ENCODE assay signal across 8 cellular contexts in genomic region chr20:47620808-47621805, GRCh38.
DNase-seq lines count a peak whose midpoint lies in the region; ATAC-seq and TF ChIP-seq lines count a peak whose summit lies in the region.

No MANE protein-coding gene starts in this region.

- in situ Hi-C loops in Panc1 (cut with HindIII; ENCODE audit: low pct_unique_long_range_greater_than_20kb, low sequenced_read_pairs), result no loop called here

- H3K4me1 Mint-ChIP-seq in mesothelial cell of epicardium, result peaks cover 8% of the 10 kb centered on the region

- POLR2A ChIA-PET in Panc1 (lab: Charles Lee), result interaction anchor here (0.6 kb wide), 1 partner anchor 1148 kb away, joined by 3 read pairs; no protein-coding TSS in a partner anchor

- CTCF ChIA-PET in Panc1 (lab: Charles Lee), result interaction anchor here (0.6 to 1.4 kb wide), 8 partner anchors 11 to 407 kb away, joined by 3 to 6 read pairs (median 3); partner anchors contain the start of gene NCOA3

- BruUV-seq in Panc1 (replicated peaks; lab: Mats Ljungman, UMichigan), result no TSS peak

- no peaks in the 10 kb centered on the region for H3K27me3 Mint-ChIP-seq in mesothelial cell of epicardium (ENCODE audit: low read depth)

- H3K27ac Mint-ChIP-seq in mesothelial cell of epicardium, result peak overlapping the region; percentile 13

- intact Hi-C loops in Panc1 (cut with micrococcal nuclease; ENCODE audit: unreplicated experiment), result loop anchor here (10.0 kb wide), 3 partner anchors 116 to 416 kb away; partner anchors contain the start of gene NCOA3
- intact Hi-C loops in lower leg skin (cut with DNase I; ENCODE audit: low total_unique reads), result no loop called here

- TF ChIP-seq POLR2A in lower leg skin (IDR thresholded peaks at IDR 0.05), result no peak

- no peaks in the 10 kb centered on the region for H3K36me3 ChIP-seq in Panc1 (ENCODE audit: control insufficient read depth, insufficient read depth, low read length)

- peaks cover 7% of the 10 kb centered on the region for H3K36me3 Mint-ChIP-seq in mesothelial cell of epicardium

- TF ChIP-seq CTCF in Panc1 (IDR thresholded peaks at IDR 0.05) (peak; percentile 85; the same call in 1 of the 2 replicates), mesothelial cell of epicardium (IDR thresholded peaks at IDR 0.05; ENCODE audit: unreplicated experiment) (peak; percentile 81), lower leg skin (IDR thresholded peaks at IDR 0.05) (no peak)

- ATAC-seq in Panc1 (no peak), GM18502 (IDR thresholded peaks at IDR 0.05; ENCODE audit: poor library complexity, unreplicated experiment) (no peak)

- TF ChIP-seq EP300 in Ishikawa (IDR thresholded peaks at IDR 0.05; ENCODE audit: borderline replicate concordance), result no peak

- H3K27ac ChIP-seq in Panc1 (ENCODE audit: low read length), result no peak overlapping the region

- H3K4me3 ChIP-seq in Panc1 (ENCODE audit: low read depth in 2 of 2, low read length in 2 of 2) (no peak overlapping the region), lower leg skin (ENCODE audit: low read depth, poor library complexity, severe bottlenecking) (no peak overlapping the region)

- WGBS in lower leg skin, 2 donors, result 43 to 46% methylated on average over 8 of the region's 8 CpGs

- no peaks in the 10 kb centered on the region for H3K9me3 Mint-ChIP-seq in mesothelial cell of epicardium

- H3K4me1 ChIP-seq in Panc1 (ENCODE audit: control insufficient read depth, insufficient read depth, low read length), result peaks cover 10% of the 10 kb centered on the region; the same call in 1 of the 2 replicates

- DNase-seq in NCI-H2107 treated with DMSO at 0.1 percent for 48 hours (lab: John Stamatoyannopoulos, UW; ENCODE audit: unreplicated experiment), result peak; percentile 28
- no peak for DNase-seq in NCI-H2107 (lab: John Stamatoyannopoulos, UW)
- peak; percentile 35 for DNase-seq in Panc1 (ENCODE audit: low read depth, low spot score)
- DNase-seq in dermis blood vessel endothelial cell, result peak; percentile 83
- no peak for DNase-seq in mesothelial cell of epicardium (ENCODE audit: low spot score in 2 of 2, unreplicated experiment in 2 of 2)
- no peak for DNase-seq in lower leg skin (ENCODE audit: low spot score in 2 of 2)

- no peaks in the 10 kb centered on the region for H3K9me3 ChIP-seq in Panc1 (ENCODE audit: control insufficient read depth, insufficient read depth, low read depth, low read length)

- H3K27me3 ChIP-seq in Panc1 (ENCODE audit: control insufficient read depth, insufficient read depth, low read length), result no peaks in the 10 kb centered on the region

- H3K4me3 Mint-ChIP-seq in mesothelial cell of epicardium, result no peak overlapping the region

- peak; percentile 87 for TF ChIP-seq RAD21 in Ishikawa (IDR thresholded peaks at IDR 0.05; ENCODE audit: low read depth)

TF ChIP-seq in Ishikawa, 13 proteins besides CTCF, POLR2A, EP300 and RAD21:
- TF ChIP-seq YY1 (IDR thresholded peaks at IDR 0.05; ENCODE audit: low read depth), result no peak
- TF ChIP-seq FOXM1 (IDR thresholded peaks at IDR 0.05; ENCODE audit: borderline replicate concordance, low read depth), result no peak
- TF ChIP-seq ZBTB7A (IDR thresholded peaks at IDR 0.05; ENCODE audit: low read depth), result no peak
- TF ChIP-seq TCF12 (IDR thresholded peaks at IDR 0.05; ENCODE audit: low read depth), result no peak
- TF ChIP-seq TAF1 (IDR thresholded peaks at IDR 0.05; ENCODE audit: low read depth), result no peak
- TF ChIP-seq REST (IDR thresholded peaks at IDR 0.05; ENCODE audit: low read depth), result no peak
- TF ChIP-seq, protein P1, sequence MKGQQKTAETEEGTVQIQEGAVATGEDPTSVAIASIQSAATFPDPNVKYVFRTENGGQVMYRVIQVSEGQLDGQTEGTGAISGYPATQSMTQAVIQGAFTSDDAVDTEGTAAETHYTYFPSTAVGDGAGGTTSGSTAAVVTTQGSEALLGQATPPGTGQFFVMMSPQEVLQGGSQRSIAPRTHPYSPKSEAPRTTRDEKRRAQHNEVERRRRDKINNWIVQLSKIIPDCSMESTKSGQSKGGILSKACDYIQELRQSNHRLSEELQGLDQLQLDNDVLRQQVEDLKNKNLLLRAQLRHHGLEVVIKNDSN (IDR thresholded peaks at IDR 0.05), result no peak
- no peak for TF ChIP-seq MAX (IDR thresholded peaks at IDR 0.05)

Comparison
In these comparisons a context has a peak if more than half of its experiments do, and no peak if none do; other contexts are left out.
1. DNase-seq: peak in NCI-H2107 treated with DMSO at 0.1 percent for 48 hours (single experiment), Panc1 (single experiment) and dermis blood vessel endothelial cell (single experiment); none in NCI-H2107 (single experiment), mesothelial cell of epicardium (0 of 2) and lower leg skin (0 of 2).
2. CTCF ChIP-seq: peak in Panc1 (single experiment) and mesothelial cell of epicardium (single experiment); none in lower leg skin (0 of 3).